ENCODE assay signal across 8 cellular contexts in genomic region chr1:54714881-54715492, GRCh38. TPM values are rescaled to one million over a fixed set of nuclear protein-coding genes. Genes with fewer than 3 reads are reported as not detected.
DNase-seq lines count a peak whose midpoint lies in the region; ATAC-seq and TF ChIP-seq lines count a peak whose summit lies in the region.

No MANE protein-coding gene starts in this region.

- no peaks in the 10 kb centered on the region for H3K9me3 ChIP-seq in mucosa of descending colon

- ATAC-seq in activated T-cell treated with anti-CD3 and anti-CD28 coated beads, Interleukin-2, amount 50 U/mL, for 72 hours (replicated peaks in 1 of 2): no peak
- peak; percentile 1 for ATAC-seq in mucosa of descending colon
- no peak for ATAC-seq in HG03045 (IDR thresholded peaks at IDR 0.05; ENCODE audit: unreplicated experiment)
- ATAC-seq in HG02938 (IDR thresholded peaks at IDR 0.05; ENCODE audit: unreplicated experiment): no peak

- intact Hi-C loops in mucosa of descending colon (cut with DNase I, micrococcal nuclease): no loop called here

- peaks cover 36% of the 10 kb centered on the region for H3K4me1 Mint-ChIP-seq in activated T-cell treated with anti-CD3 and anti-CD28 coated beads, Interleukin-2, amount 50 U/mL, for 72 hours (ENCODE audit: low read depth)
- H3K4me1 Mint-ChIP-seq in chondrocyte (ENCODE audit: low read depth): peaks cover 19% of the 10 kb centered on the region

- H3K4me3 ChIP-seq in mucosa of descending colon (no peak overlapping the region), urinary bladder (ENCODE audit: low read depth, low read length) (peak overlapping the region; percentile 85)

- H3K4me3 Mint-ChIP-seq in activated T-cell treated with anti-CD3 and anti-CD28 coated beads, Interleukin-2, amount 50 U/mL, for 72 hours: peak overlapping the region; percentile 92 to 96
- H3K4me3 Mint-ChIP-seq in chondrocyte (ENCODE audit: unreplicated experiment): peak overlapping the region; percentile 87

- no peaks in the 10 kb centered on the region for H3K9me3 Mint-ChIP-seq in activated T-cell treated with anti-CD3 and anti-CD28 coated beads, Interleukin-2, amount 50 U/mL, for 72 hours
- no peaks in the 10 kb centered on the region for H3K9me3 Mint-ChIP-seq in chondrocyte (ENCODE audit: low read depth)

- H3K27ac Mint-ChIP-seq in activated T-cell treated with anti-CD3 and anti-CD28 coated beads, Interleukin-2, amount 50 U/mL, for 72 hours: peak overlapping the region; percentile 99
- peak overlapping the region; percentile 53 for H3K27ac Mint-ChIP-seq in chondrocyte (ENCODE audit: unreplicated experiment)

- H3K27ac ChIP-seq in urinary bladder (ENCODE audit: low read depth): no peak overlapping the region

- TF ChIP-seq CTCF in chondrocyte (IDR thresholded peaks at IDR 0.05): no peak
- TF ChIP-seq CTCF in mucosa of descending colon (IDR thresholded peaks at IDR 0.05): no peak

- H3K4me1 ChIP-seq in mucosa of descending colon (ENCODE audit: low read depth) (peaks cover 7% of the 10 kb centered on the region), urinary bladder (ENCODE audit: insufficient read depth) (no peaks in the 10 kb centered on the region)

- DNase-seq in activated T-cell treated with anti-CD3 and anti-CD28 coated beads, Interleukin-2, amount 50 U/mL, for 72 hours: no peak
- DNase-seq in activated T-cell treated with anti-CD3 and anti-CD28 coated beads, Interleukin-2, amount 50 U/mL, for 48 hours: no peak
- DNase-seq in chondrocyte (ENCODE audit: low spot score): no peak
- DNase-seq in mucosa of descending colon: peak in 1 of 3 donors; percentile 29
- no peak for DNase-seq in activated gamma-delta T cell (lab: John Stamatoyannopoulos, UW)

- no peaks in the 10 kb centered on the region for H3K36me3 ChIP-seq in mucosa of descending colon (ENCODE audit: low read depth)
- peaks cover 8% of the 10 kb centered on the region for H3K36me3 ChIP-seq in urinary bladder (ENCODE audit: insufficient read depth)

- H3K27me3 Mint-ChIP-seq in activated T-cell treated with anti-CD3 and anti-CD28 coated beads, Interleukin-2, amount 50 U/mL, for 72 hours (ENCODE audit: low read depth): no peaks in the 10 kb centered on the region
- H3K27me3 Mint-ChIP-seq in chondrocyte (ENCODE audit: low read depth): peaks cover 10% of the 10 kb centered on the region

- peaks cover 6 to 13% of the 10 kb centered on the region in 2 donors for H3K36me3 Mint-ChIP-seq in activated T-cell treated with anti-CD3 and anti-CD28 coated beads, Interleukin-2, amount 50 U/mL, for 72 hours (ENCODE audit: insufficient read depth in 2 of 2)
- H3K36me3 Mint-ChIP-seq in chondrocyte (ENCODE audit: low read depth): peaks cover 4% of the 10 kb centered on the region

- 90% methylated on average over 7 of the region's 7 CpGs for WGBS in urinary bladder

RNA-seq across cellular contexts. Expression of gene TTC4, which starts 0.7 kb away (rescaled TPM):
- total RNA-seq in activated T-cell treated with anti-CD3 and anti-CD28 coated beads, Interleukin-2, amount 50 U/mL, for 72 hours: 10 to 100 TPM; 32.7 to 38.7 TPM
- 12.6 to 14.7 TPM (median 12.7 TPM) in 3 replicates for total RNA-seq in chondrocyte
- total RNA-seq in mucosa of descending colon: 10 to 100 TPM; 12.1 to 16.7 (median 15.2) TPM
- 16.6 TPM for total RNA-seq in urinary bladder
- 14.2 TPM for polyA plus RNA-seq in urinary bladder

RNA-seq across cellular contexts. Expression of gene PARS2, which starts 49.3 kb away (rescaled TPM):
- total RNA-seq in activated T-cell treated with anti-CD3 and anti-CD28 coated beads, Interleukin-2, amount 50 U/mL, for 72 hours: 1 to 10 TPM; 5.5 to 7.3 TPM
- total RNA-seq in chondrocyte (3.2 to 4.2 TPM (median 4.0 TPM) in 3 replicates), mucosa of descending colon (1 to 10 TPM; 6.4 to 8.7 (median 7.2) TPM), urinary bladder (3.3 TPM)
- polyA plus RNA-seq in urinary bladder: 4.0 TPM
